Comparison of ENCODE assay signal across 1 cellular context in genomic region chr16:30368122-30368791, GRCh38.
TF ChIP-seq lines count a peak whose summit lies in the region.

No MANE protein-coding gene starts in this region.

TF ChIP-seq in K562, 482 proteins besides CTCF, POLR2A, EP300 and RAD21:
- TF ChIP-seq TFAP4 (CRISPR knock-in tag; IDR thresholded peaks at IDR 0.05; ENCODE audit: borderline replicate concordance): 0 out of 2 replicates have a peak, but pooled peaks have one; percentile 19
- no peak for TF ChIP-seq ZNF830 (CRISPR knock-in tag; IDR thresholded peaks at IDR 0.05)
- TF ChIP-seq UBTF (IDR thresholded peaks at IDR 0.05; ENCODE audit: borderline replicate concordance in 1 of 2, low read depth in 2 of 2, low read length in 2 of 2): 0 out of 4 replicates have a peak, but pooled peaks have one; percentile 25 to 44
- no peak for TF ChIP-seq RBM15 (IDR thresholded peaks at IDR 0.05; ENCODE audit: insufficient read depth, low read length)
- TF ChIP-seq SREBF2 (CRISPR knock-in tag; IDR thresholded peaks at IDR 0.05): no peak
- no peak for TF ChIP-seq SRSF9 (IDR thresholded peaks at IDR 0.05; ENCODE audit: borderline replicate concordance, low read depth, low read length)
- TF ChIP-seq TEAD1 (CRISPR knock-in tag; IDR thresholded peaks at IDR 0.05): no peak
- 0 out of 2 replicates have a peak, but pooled peaks have one; percentile 13 for TF ChIP-seq SMARCE1 (IDR thresholded peaks at IDR 0.05)
- TF ChIP-seq SPI1 (IDR thresholded peaks at IDR 0.05; ENCODE audit: borderline replicate concordance, low read depth, low read length): peak; percentile 90
- TF ChIP-seq ZNF764 (CRISPR knock-in tag; IDR thresholded peaks at IDR 0.05; ENCODE audit: low read depth): no peak
- TF ChIP-seq NFE2 (IDR thresholded peaks at IDR 0.05; ENCODE audit: low read depth): peak; percentile 54; the same call in 1 of the 2 replicates
- TF ChIP-seq PHB (CRISPR knock-in tag; IDR thresholded peaks at IDR 0.05): no peak
- TF ChIP-seq FOXK1 (CRISPR knock-in tag; IDR thresholded peaks at IDR 0.05; ENCODE audit: borderline replicate concordance): 0 out of 2 replicates have a peak, but pooled peaks have one; percentile 20
- no peak for TF ChIP-seq NR3C1 (CRISPR knock-in tag; IDR thresholded peaks at IDR 0.05)
- TF ChIP-seq JUND (IDR thresholded peaks at IDR 0.05; ENCODE audit: borderline replicate concordance, low read depth, low read length): peak; percentile 10; the same call in 1 of the 2 replicates
- no peak for TF ChIP-seq JUND (tag; IDR thresholded peaks at IDR 0.05; ENCODE audit: borderline replicate concordance, low read depth, low read length)
- peak; percentile 50 to 55; a peak in 2 of 4 replicates for TF ChIP-seq SIN3A (IDR thresholded peaks at IDR 0.05; ENCODE audit: borderline replicate concordance in 2 of 2, control insufficient read depth in 1 of 2, low read depth in 2 of 2, low read length in 2 of 2)
- TF ChIP-seq PRDM10 (IDR thresholded peaks at IDR 0.05; ENCODE audit: partially characterized antibody): peak; percentile 19
- TF ChIP-seq GABPB1 (CRISPR knock-in tag; IDR thresholded peaks at IDR 0.05): no peak
- TF ChIP-seq FOSL1 (tag; conservative IDR thresholded peaks at IDR 0.05): peak; percentile 52
TF ChIP-seq in K562: peak in this region for 10.
